In genomic region chr5:150847334-150847695, GRCh38 we compare ENCODE assay signal across 13 cellular contexts. TPM values are rescaled to one million over a fixed set of nuclear protein-coding genes. Genes with fewer than 3 reads are reported as not detected.
DNase-seq lines count a peak whose midpoint lies in the region; ATAC-seq and TF ChIP-seq lines count a peak whose summit lies in the region.
"Had no signal": no experiment of that assay in that cellular context is flagged by ENCODE, and none has a peak within 500 bp of the region (broad histone marks: within the 10 kb centered on the region; RNA-seq: fewer than 3 reads in every experiment).

No MANE protein-coding gene starts in this region.

- no peaks in the 10 kb centered on the region for H3K27me3 ChIP-seq in left lung
- H3K27me3 ChIP-seq: gastrocnemius medialis had no signal

- H3K4me3 ChIP-seq in left lung (no peak overlapping the region), coronary artery (no peak overlapping the region)
- H3K4me3 ChIP-seq: gastrocnemius medialis, SK-N-MC had no signal

- peaks cover 9% of the 10 kb centered on the region for H3K36me3 Mint-ChIP-seq in activated CD4-positive, alpha-beta memory T cell treated with anti-CD3 and anti-CD28 coated beads, Interleukin-2, amount 10 ng/mL, durations not matched to agents 7 days and 5 days (ENCODE audit: low read depth)
- H3K36me3 Mint-ChIP-seq in activated CD4-positive, alpha-beta memory T cell treated with anti-CD3 and anti-CD28 coated beads for 36 hours, result no peaks in the 10 kb centered on the region
- no peaks in the 10 kb centered on the region for H3K36me3 Mint-ChIP-seq in activated CD8-positive, alpha-beta T cell treated with anti-CD3 and anti-CD28 coated beads for 36 hours (ENCODE audit: low read depth)
- no peaks in the 10 kb centered on the region for H3K36me3 Mint-ChIP-seq in natural killer cell treated with Interleukin-12 subunit alpha and Interleukin-12 subunit beta and Interleukin-15 and Interleukin-18, amount 100 ng/mL, for 72 hours
- H3K36me3 Mint-ChIP-seq: memory B cell had no signal

- intact Hi-C loops in activated CD4-positive, alpha-beta memory T cell treated with anti-CD3 and anti-CD28 coated beads for 36 hours (cut with micrococcal nuclease), result loop anchor here (1.0 to 2.0 kb wide), 7 partner anchors 46 to 389 kb away; partner anchors contain the start of gene RBM22
- intact Hi-C loops in activated CD8-positive, alpha-beta T cell treated with anti-CD3 and anti-CD28 coated beads for 36 hours (cut with micrococcal nuclease), result loop anchor here (2.0 to 5.0 kb wide), 3 partner anchors 47 to 390 kb away; no protein-coding TSS in a partner anchor
- intact Hi-C loops in left lung (cut with DNase I), result loop anchor here in 1 of 2 donors (10.0 kb wide), 1 partner anchor 283 kb away; no protein-coding TSS in a partner anchor

- peaks cover 0 to 9% of the 10 kb centered on the region in 2 donors for H3K4me1 ChIP-seq in left lung

- H3K27ac ChIP-seq in left lung (no peak overlapping the region), coronary artery (no peak overlapping the region)
- H3K27ac ChIP-seq: gastrocnemius medialis, SK-N-MC had no signal

- no peaks in the 10 kb centered on the region for H3K36me3 ChIP-seq in left lung
- H3K36me3 ChIP-seq: gastrocnemius medialis had no signal

- POLR2A ChIA-PET in activated CD4-positive, alpha-beta memory T cell treated with anti-CD3 and anti-CD28 coated beads, Interleukin-2, amount 10 ng/mL, durations not matched to agents 7 days and 5 days (lab: Charles Lee), result interaction anchor here (1.0 to 2.7 kb wide), 9 partner anchors 22 to 192 kb away, joined by 3 to 37 read pairs (median 10); partner anchors contain the start of genes DCTN4, RBM22 and SMIM3
- POLR2A ChIA-PET in activated CD4-positive, alpha-beta memory T cell treated with anti-CD3 and anti-CD28 coated beads for 36 hours (lab: Charles Lee), result interaction anchor here (0.9 to 2.3 kb wide), 7 partner anchors 47 to 285 kb away, joined by 3 to 25 read pairs (median 4); partner anchors contain the start of gene RBM22
- POLR2A ChIA-PET in activated CD8-positive, alpha-beta T cell treated with anti-CD3 and anti-CD28 coated beads for 36 hours (lab: Charles Lee), result interaction anchor here (0.9 to 2.2 kb wide), 12 partner anchors 46 to 390 kb away, joined by 3 to 19 read pairs (median 4); partner anchors contain the start of genes DCTN4 and RBM22

- no peak overlapping the region for H3K27ac Mint-ChIP-seq in activated CD4-positive, alpha-beta memory T cell treated with anti-CD3 and anti-CD28 coated beads, Interleukin-2, amount 10 ng/mL, durations not matched to agents 7 days and 5 days
- no peak overlapping the region for H3K27ac Mint-ChIP-seq in activated CD4-positive, alpha-beta memory T cell treated with anti-CD3 and anti-CD28 coated beads for 36 hours
- H3K27ac Mint-ChIP-seq in activated CD8-positive, alpha-beta T cell treated with anti-CD3 and anti-CD28 coated beads for 36 hours, result peak overlapping the region; percentile 85
- H3K27ac Mint-ChIP-seq in natural killer cell treated with Interleukin-12 subunit alpha and Interleukin-12 subunit beta and Interleukin-15 and Interleukin-18, amount 100 ng/mL, for 72 hours, result peak overlapping the region; percentile 66 to 75
- H3K27ac Mint-ChIP-seq: memory B cell had no signal

- peak; percentile 12 for ATAC-seq in HG02610 (IDR thresholded peaks at IDR 0.05; ENCODE audit: unreplicated experiment)
- no peak for ATAC-seq in activated CD8-positive, alpha-beta T cell treated with anti-CD3 and anti-CD28 coated beads for 36 hours
- no peak for ATAC-seq in natural killer cell treated with Interleukin-12 subunit alpha and Interleukin-12 subunit beta and Interleukin-15 and Interleukin-18, amount 100 ng/mL, for 72 hours
- no peak for ATAC-seq in GM19467 (IDR thresholded peaks at IDR 0.05; ENCODE audit: unreplicated experiment)
- ATAC-seq in left lung, result no peak

- CTCF ChIA-PET in activated CD4-positive, alpha-beta memory T cell treated with anti-CD3 and anti-CD28 coated beads, Interleukin-2, amount 10 ng/mL, durations not matched to agents 7 days and 5 days (lab: Charles Lee), result interaction anchor here (0.6 to 3.6 kb wide), 22 partner anchors 25 to 579 kb away, joined by 3 to 75 read pairs (median 5); partner anchors contain the start of genes DCTN4, RBM22, RPS14 and SMIM3
- CTCF ChIA-PET in activated CD4-positive, alpha-beta memory T cell treated with anti-CD3 and anti-CD28 coated beads for 36 hours (lab: Charles Lee), result interaction anchor here (0.6 to 4.3 kb wide), 27 partner anchors 8 to 398 kb away, joined by 3 to 85 read pairs (median 6); partner anchors contain the start of genes DCTN4, RBM22, RPS14 and SMIM3
- CTCF ChIA-PET in activated CD8-positive, alpha-beta T cell treated with anti-CD3 and anti-CD28 coated beads for 36 hours (lab: Charles Lee), result interaction anchor here (0.7 to 3.5 kb wide), 29 partner anchors 13 to 388 kb away, joined by 3 to 63 read pairs (median 5); partner anchors contain the start of genes DCTN4, RBM22 and SMIM3

- H3K9me3 ChIP-seq in left lung, result no peaks in the 10 kb centered on the region
- H3K9me3 ChIP-seq: gastrocnemius medialis had no signal

- no peak for TF ChIP-seq CTCF in activated CD8-positive, alpha-beta T cell treated with anti-CD3 and anti-CD28 coated beads for 36 hours (IDR thresholded peaks at IDR 0.05)
- peak in 1 of 2 donors; percentile 42 for TF ChIP-seq CTCF in left lung (IDR thresholded peaks at IDR 0.05)
- no peak for TF ChIP-seq CTCF in coronary artery (IDR thresholded peaks at IDR 0.05)

- H3K4me3 Mint-ChIP-seq in activated CD4-positive, alpha-beta memory T cell treated with anti-CD3 and anti-CD28 coated beads, Interleukin-2, amount 10 ng/mL, durations not matched to agents 7 days and 5 days, result peak overlapping the region; percentile 68
- no peak overlapping the region for H3K4me3 Mint-ChIP-seq in activated CD4-positive, alpha-beta memory T cell treated with anti-CD3 and anti-CD28 coated beads for 36 hours
- H3K4me3 Mint-ChIP-seq in activated CD8-positive, alpha-beta T cell treated with anti-CD3 and anti-CD28 coated beads for 36 hours, result peak overlapping the region; percentile 76
- H3K4me3 Mint-ChIP-seq in natural killer cell treated with Interleukin-12 subunit alpha and Interleukin-12 subunit beta and Interleukin-15 and Interleukin-18, amount 100 ng/mL, for 72 hours, result no peak overlapping the region

- peaks cover 9% of the 10 kb centered on the region for H3K9me3 Mint-ChIP-seq in activated CD4-positive, alpha-beta memory T cell treated with anti-CD3 and anti-CD28 coated beads, Interleukin-2, amount 10 ng/mL, durations not matched to agents 7 days and 5 days
- no peaks in the 10 kb centered on the region for H3K9me3 Mint-ChIP-seq in activated CD4-positive, alpha-beta memory T cell treated with anti-CD3 and anti-CD28 coated beads for 36 hours
- peaks cover 4% of the 10 kb centered on the region for H3K9me3 Mint-ChIP-seq in activated CD8-positive, alpha-beta T cell treated with anti-CD3 and anti-CD28 coated beads for 36 hours
- no peaks in the 10 kb centered on the region for H3K9me3 Mint-ChIP-seq in natural killer cell treated with Interleukin-12 subunit alpha and Interleukin-12 subunit beta and Interleukin-15 and Interleukin-18, amount 100 ng/mL, for 72 hours

- no peak for DNase-seq in activated CD4-positive, alpha-beta memory T cell treated with anti-CD3 and anti-CD28 coated beads, Interleukin-2, amount 10 ng/mL, durations not matched to agents 7 days and 5 days
- DNase-seq in activated CD4-positive, alpha-beta memory T cell treated with anti-CD3 and anti-CD28 coated beads for 36 hours, result no peak
- DNase-seq in activated CD8-positive, alpha-beta T cell treated with anti-CD3 and anti-CD28 coated beads for 36 hours, result no peak
- DNase-seq in natural killer cell treated with Interleukin-12 subunit alpha and Interleukin-12 subunit beta and Interleukin-15 and Interleukin-18, amount 100 ng/mL, for 72 hours (ENCODE audit: low spot score), result no peak
- no peak for DNase-seq in left lung
- DNase-seq in coronary artery (ENCODE audit: low spot score), result no peak

- peaks cover 6% of the 10 kb centered on the region for H3K27me3 Mint-ChIP-seq in activated CD4-positive, alpha-beta memory T cell treated with anti-CD3 and anti-CD28 coated beads, Interleukin-2, amount 10 ng/mL, durations not matched to agents 7 days and 5 days
- H3K27me3 Mint-ChIP-seq in activated CD4-positive, alpha-beta memory T cell treated with anti-CD3 and anti-CD28 coated beads for 36 hours, result no peaks in the 10 kb centered on the region
- no peaks in the 10 kb centered on the region for H3K27me3 Mint-ChIP-seq in activated CD8-positive, alpha-beta T cell treated with anti-CD3 and anti-CD28 coated beads for 36 hours
- H3K27me3 Mint-ChIP-seq in natural killer cell treated with Interleukin-12 subunit alpha and Interleukin-12 subunit beta and Interleukin-15 and Interleukin-18, amount 100 ng/mL, for 72 hours, result peaks cover 3 to 8% of the 10 kb centered on the region in 2 donors

- peaks cover 22% of the 10 kb centered on the region for H3K4me1 Mint-ChIP-seq in activated CD4-positive, alpha-beta memory T cell treated with anti-CD3 and anti-CD28 coated beads, Interleukin-2, amount 10 ng/mL, durations not matched to agents 7 days and 5 days
- H3K4me1 Mint-ChIP-seq in activated CD4-positive, alpha-beta memory T cell treated with anti-CD3 and anti-CD28 coated beads for 36 hours (ENCODE audit: low read depth), result peaks cover 22% of the 10 kb centered on the region
- H3K4me1 Mint-ChIP-seq in activated CD8-positive, alpha-beta T cell treated with anti-CD3 and anti-CD28 coated beads for 36 hours (ENCODE audit: low read depth), result peaks cover 19% of the 10 kb centered on the region
- peaks cover 9 to 20% of the 10 kb centered on the region in 2 donors for H3K4me1 Mint-ChIP-seq in natural killer cell treated with Interleukin-12 subunit alpha and Interleukin-12 subunit beta and Interleukin-15 and Interleukin-18, amount 100 ng/mL, for 72 hours (ENCODE audit: low read depth in 2 of 2)

RNA-seq across cellular contexts. Expression of gene IRGM, which starts 1.0 kb away (rescaled TPM):
- 1 to 10 TPM in 1 of 2 experiments, under 1 TPM in 1; 0.96 to 1.2 TPM for total RNA-seq in activated CD4-positive, alpha-beta memory T cell treated with anti-CD3 and anti-CD28 coated beads, Interleukin-2, amount 10 ng/mL, durations not matched to agents 7 days and 5 days
- under 1 TPM; 0.77 to 0.88 TPM for total RNA-seq in activated CD4-positive, alpha-beta memory T cell treated with anti-CD3 and anti-CD28 coated beads for 36 hours
- 1 to 10 TPM; 1.4 to 2.4 TPM for total RNA-seq in activated CD8-positive, alpha-beta T cell treated with anti-CD3 and anti-CD28 coated beads for 36 hours
- total RNA-seq in natural killer cell treated with Interleukin-12 subunit alpha and Interleukin-12 subunit beta and Interleukin-15 and Interleukin-18, amount 100 ng/mL, for 72 hours, result 1 to 10 TPM; 1.5 to 2.2 TPM
- total RNA-seq in left lung, result not detected
- total RNA-seq: bronchial epithelial cell, gastrocnemius medialis, occipital lobe had no signal

RNA-seq across cellular contexts. Expression of gene ZNF300, which starts 57.5 kb away (rescaled TPM):
- under 1 TPM; 0.33 to 0.43 TPM for total RNA-seq in activated CD4-positive, alpha-beta memory T cell treated with anti-CD3 and anti-CD28 coated beads, Interleukin-2, amount 10 ng/mL, durations not matched to agents 7 days and 5 days
- total RNA-seq in activated CD4-positive, alpha-beta memory T cell treated with anti-CD3 and anti-CD28 coated beads for 36 hours, result under 1 TPM; 0.67 to 0.85 TPM
- total RNA-seq in activated CD8-positive, alpha-beta T cell treated with anti-CD3 and anti-CD28 coated beads for 36 hours, result 1 to 10 TPM; 1.1 to 1.2 TPM
- total RNA-seq in natural killer cell treated with Interleukin-12 subunit alpha and Interleukin-12 subunit beta and Interleukin-15 and Interleukin-18, amount 100 ng/mL, for 72 hours, result 1 to 10 TPM; 4.0 to 7.4 TPM
- 1 to 10 TPM; 3.0 to 4.1 TPM for total RNA-seq in left lung

Comparison
In these comparisons a context has a peak if more than half of its experiments do, and no peak if none do; other contexts are left out.
1. H3K4me3 Mint-ChIP-seq: peak in activated CD4-positive, alpha-beta memory T cell treated with anti-CD3 and anti-CD28 coated beads, Interleukin-2, amount 10 ng/mL, durations not matched to agents 7 days and 5 days (single experiment) and activated CD8-positive, alpha-beta T cell treated with anti-CD3 and anti-CD28 coated beads for 36 hours (single experiment); none in activated CD4-positive, alpha-beta memory T cell treated with anti-CD3 and anti-CD28 coated beads for 36 hours (single experiment) and natural killer cell treated with Interleukin-12 subunit alpha and Interleukin-12 subunit beta and Interleukin-15 and Interleukin-18, amount 100 ng/mL, for 72 hours (single experiment).
2. H3K27ac Mint-ChIP-seq: peak in activated CD8-positive, alpha-beta T cell treated with anti-CD3 and anti-CD28 coated beads for 36 hours (single experiment) and natural killer cell treated with Interleukin-12 subunit alpha and Interleukin-12 subunit beta and Interleukin-15 and Interleukin-18, amount 100 ng/mL, for 72 hours (2 of 2); none in activated CD4-positive, alpha-beta memory T cell treated with anti-CD3 and anti-CD28 coated beads, Interleukin-2, amount 10 ng/mL, durations not matched to agents 7 days and 5 days (single experiment) and activated CD4-positive, alpha-beta memory T cell treated with anti-CD3 and anti-CD28 coated beads for 36 hours (single experiment).